Comparison of ENCODE assay signal across 9 cellular contexts in genomic region chr1:200038987-200039848, GRCh38. TPM values are rescaled to one million over a fixed set of nuclear protein-coding genes. Genes with fewer than 3 reads are reported as not detected.
A peak's percentile ranks its signal among the peaks of the same experiment; 100 is the strongest.
DNase-seq lines count a peak whose midpoint lies in the region; ATAC-seq lines count a peak whose summit lies in the region.
"Had no signal": no experiment of that assay in that cellular context is flagged by ENCODE, and none has a peak within 500 bp of the region (broad histone marks: within the 10 kb centered on the region; RNA-seq: fewer than 3 reads in every experiment).

No MANE protein-coding gene starts in this region.

- H3K4me1 ChIP-seq in iPS-20b (ENCODE audit: insufficient read depth, low read length), result peaks cover 24% of the 10 kb centered on the region; the same call in 1 of the 2 replicates

- POLR2A ChIA-PET in activated naive CD8-positive, alpha-beta T cell treated with anti-CD3 and anti-CD28 coated beads, Interleukin-2, amount 10 ng/mL, durations not matched to agents 7 days and 5 days (lab: Charles Lee), result no interaction called here

- H3K27me3 ChIP-seq in iPS-20b (ENCODE audit: insufficient read depth, low read length), result peaks cover 100% of the 10 kb centered on the region

- H3K27ac Mint-ChIP-seq in activated naive CD8-positive, alpha-beta T cell treated with anti-CD3 and anti-CD28 coated beads, Interleukin-2, amount 10 ng/mL, durations not matched to agents 7 days and 5 days, result no peak overlapping the region
- H3K27ac Mint-ChIP-seq in stimulated activated effector memory CD8-positive, alpha-beta T cell treated with anti-CD3 and anti-CD28 coated beads, Interleukin-12 subunit alpha, Interleukin-12 subunit beta, amount 100 ng/mL, for 72 hours, result no peak overlapping the region

- ATAC-seq in activated naive CD8-positive, alpha-beta T cell treated with anti-CD3 and anti-CD28 coated beads, Interleukin-2, amount 10 ng/mL, durations not matched to agents 7 days and 5 days (ENCODE audit: low read depth), result peak; percentile 46
- peak; percentile 52 for ATAC-seq in stimulated activated effector memory CD8-positive, alpha-beta T cell treated with anti-CD3 and anti-CD28 coated beads, Interleukin-12 subunit alpha, Interleukin-12 subunit beta, amount 100 ng/mL, for 72 hours

- peak overlapping the region; percentile 64; the same call in 1 of the 2 replicates for H3K9ac ChIP-seq in iPS-20b (ENCODE audit: low read depth, low read length)

- peak overlapping the region; percentile 81 for H3K4me3 ChIP-seq in iPS-20b (ENCODE audit: low read length)

- H3K27ac ChIP-seq in iPS-20b (ENCODE audit: low read length), result no peak overlapping the region
- H3K27ac ChIP-seq: adrenal gland had no signal

- peaks cover 3% of the 10 kb centered on the region for H3K36me3 Mint-ChIP-seq in activated naive CD8-positive, alpha-beta T cell treated with anti-CD3 and anti-CD28 coated beads, Interleukin-2, amount 10 ng/mL, durations not matched to agents 7 days and 5 days
- peaks cover 6% of the 10 kb centered on the region for H3K36me3 Mint-ChIP-seq in stimulated activated effector memory CD8-positive, alpha-beta T cell treated with anti-CD3 and anti-CD28 coated beads, Interleukin-12 subunit alpha, Interleukin-12 subunit beta, amount 100 ng/mL, for 72 hours

- H3K36me3 ChIP-seq in iPS-20b (ENCODE audit: insufficient read depth, low read depth, low read length), result no peaks in the 10 kb centered on the region
- H3K36me3 ChIP-seq: adrenal gland had no signal

- H3K9me3 Mint-ChIP-seq in activated naive CD8-positive, alpha-beta T cell treated with anti-CD3 and anti-CD28 coated beads, Interleukin-2, amount 10 ng/mL, durations not matched to agents 7 days and 5 days, result no peaks in the 10 kb centered on the region
- H3K9me3 Mint-ChIP-seq in stimulated activated effector memory CD8-positive, alpha-beta T cell treated with anti-CD3 and anti-CD28 coated beads, Interleukin-12 subunit alpha, Interleukin-12 subunit beta, amount 100 ng/mL, for 72 hours, result no peaks in the 10 kb centered on the region

- peaks cover 15% of the 10 kb centered on the region for H3K4me1 Mint-ChIP-seq in activated naive CD8-positive, alpha-beta T cell treated with anti-CD3 and anti-CD28 coated beads, Interleukin-2, amount 10 ng/mL, durations not matched to agents 7 days and 5 days
- peaks cover 36% of the 10 kb centered on the region for H3K4me1 Mint-ChIP-seq in stimulated activated effector memory CD8-positive, alpha-beta T cell treated with anti-CD3 and anti-CD28 coated beads, Interleukin-12 subunit alpha, Interleukin-12 subunit beta, amount 100 ng/mL, for 72 hours

- peak overlapping the region; percentile 79 for H3K4me3 Mint-ChIP-seq in activated naive CD8-positive, alpha-beta T cell treated with anti-CD3 and anti-CD28 coated beads, Interleukin-2, amount 10 ng/mL, durations not matched to agents 7 days and 5 days
- peak overlapping the region; percentile 64 for H3K4me3 Mint-ChIP-seq in stimulated activated effector memory CD8-positive, alpha-beta T cell treated with anti-CD3 and anti-CD28 coated beads, Interleukin-12 subunit alpha, Interleukin-12 subunit beta, amount 100 ng/mL, for 72 hours

- DNase-seq in NCI-H748 (lab: John Stamatoyannopoulos, UW; ENCODE audit: unreplicated experiment) (peak; percentile 53), NCI-H748 treated with DMSO at 0.1 percent for 48 hours (lab: John Stamatoyannopoulos, UW) (no peak), NCI-H1105 (lab: John Stamatoyannopoulos, UW) (peak; percentile 39), DMS79 (lab: John Stamatoyannopoulos, UW) (no peak), GM19240 (ENCODE audit: insufficient read length, low spot score) (no peak)
- peak; percentile 64 for DNase-seq in activated naive CD8-positive, alpha-beta T cell treated with anti-CD3 and anti-CD28 coated beads, Interleukin-2, amount 10 ng/mL, durations not matched to agents 7 days and 5 days
- peak in 1 of 2 donors; percentile 61 for DNase-seq in stimulated activated effector memory CD8-positive, alpha-beta T cell treated with anti-CD3 and anti-CD28 coated beads, Interleukin-12 subunit alpha, Interleukin-12 subunit beta, amount 100 ng/mL, for 72 hours (ENCODE audit: low spot score in 2 of 2)

- H3K27me3 Mint-ChIP-seq in activated naive CD8-positive, alpha-beta T cell treated with anti-CD3 and anti-CD28 coated beads, Interleukin-2, amount 10 ng/mL, durations not matched to agents 7 days and 5 days, result peaks cover 45% of the 10 kb centered on the region

- no peaks in the 10 kb centered on the region for H3K9me3 ChIP-seq in iPS-20b (ENCODE audit: insufficient read depth, low read depth, low read length)
- H3K9me3 ChIP-seq: adrenal gland had no signal

RNA-seq across cellular contexts. Expression of gene NR5A2, which starts 11.7 kb away (rescaled TPM):
- not detected for total RNA-seq in activated naive CD8-positive, alpha-beta T cell treated with anti-CD3 and anti-CD28 coated beads, Interleukin-2, amount 10 ng/mL, durations not matched to agents 7 days and 5 days

Comparison
In these comparisons a context has a peak if more than half of its experiments do, and no peak if none do; other contexts are left out.
1. DNase-seq: peak in NCI-H748 (single experiment), NCI-H1105 (single experiment) and activated naive CD8-positive, alpha-beta T cell treated with anti-CD3 and anti-CD28 coated beads, Interleukin-2, amount 10 ng/mL, durations not matched to agents 7 days and 5 days (single experiment); none in NCI-H748 treated with DMSO at 0.1 percent for 48 hours (single experiment), DMS79 (single experiment) and GM19240 (single experiment).